In genomic region chr19:50705422-50706019, GRCh38 we compare ENCODE assay signal across 10 cellular contexts. TPM values are rescaled to one million over a fixed set of nuclear protein-coding genes. Genes with fewer than 3 reads are reported as not detected.
DNase-seq lines count a peak whose midpoint lies in the region; ATAC-seq and TF ChIP-seq lines count a peak whose summit lies in the region.
"Had no signal": no experiment of that assay in that cellular context is flagged by ENCODE, and none has a peak within 500 bp of the region (broad histone marks: within the 10 kb centered on the region; RNA-seq: fewer than 3 reads in every experiment).

No MANE protein-coding gene starts in this region.

- no peak overlapping the region for H3K4me3 Mint-ChIP-seq in activated CD4-positive, alpha-beta T cell treated with anti-CD3 and anti-CD28 coated beads, Interleukin-2, amount 10 ng/mL, durations not matched to agents 7 days and 5 days
- no peak overlapping the region for H3K4me3 Mint-ChIP-seq in osteocyte (ENCODE audit: unreplicated experiment)
- H3K4me3 Mint-ChIP-seq: central memory CD8-positive, alpha-beta T cell; stimulated activated naive CD8-positive, alpha-beta T cell treated with anti-CD3 and anti-CD28 coated beads, Interleukin-15, Interleukin-2, amounts not matched to agents 100 ng/mL and 50 ng/mL, for 24 hours had no signal

- POLR2A ChIA-PET in activated CD4-positive, alpha-beta T cell treated with anti-CD3 and anti-CD28 coated beads, Interleukin-2, amount 10 ng/mL, durations not matched to agents 7 days and 5 days (lab: Charles Lee), result no interaction called here

- no peaks in the 10 kb centered on the region for H4K20me1 ChIP-seq in KMS-11 (ENCODE audit: insufficient read depth)

- H3K79me2 ChIP-seq in KMS-11 (ENCODE audit: insufficient read depth, low read depth), result no peaks in the 10 kb centered on the region

- peaks cover 5% of the 10 kb centered on the region; the same call in 1 of the 2 replicates for H3K27me3 ChIP-seq in KMS-11 (ENCODE audit: insufficient read depth, low read depth)

- CTCF ChIA-PET in activated CD4-positive, alpha-beta T cell treated with anti-CD3 and anti-CD28 coated beads, Interleukin-2, amount 10 ng/mL, durations not matched to agents 7 days and 5 days (lab: Charles Lee), result interaction anchor here (0.5 kb wide), 1 partner anchor 24 kb away, joined by 4 read pairs; no protein-coding TSS in a partner anchor

- no peak overlapping the region for H3K4me2 ChIP-seq in KMS-11

- no peaks in the 10 kb centered on the region for H3K36me3 Mint-ChIP-seq in activated CD4-positive, alpha-beta T cell treated with anti-CD3 and anti-CD28 coated beads, Interleukin-2, amount 10 ng/mL, durations not matched to agents 7 days and 5 days (ENCODE audit: low read depth)
- H3K36me3 Mint-ChIP-seq in osteocyte (ENCODE audit: unreplicated experiment), result no peaks in the 10 kb centered on the region

- TF ChIP-seq CTCF in KMS-11 (conservative IDR thresholded peaks at IDR 0.05; ENCODE audit: low read depth, low read length), result peak; percentile 35; the same call in 1 of the 2 replicates
- peak; percentile 57 for TF ChIP-seq CTCF in osteocyte (IDR thresholded peaks at IDR 0.05)

- H2AFZ ChIP-seq in KMS-11 (ENCODE audit: low read depth), result no peak overlapping the region

- H3K4me1 Mint-ChIP-seq in activated CD4-positive, alpha-beta T cell treated with anti-CD3 and anti-CD28 coated beads, Interleukin-2, amount 10 ng/mL, durations not matched to agents 7 days and 5 days, result peaks cover 2% of the 10 kb centered on the region
- H3K4me1 Mint-ChIP-seq in osteocyte (ENCODE audit: unreplicated experiment), result no peaks in the 10 kb centered on the region
- H3K4me1 Mint-ChIP-seq: central memory CD8-positive, alpha-beta T cell had no signal

- no peak overlapping the region for H3K9ac ChIP-seq in KMS-11

- H3K27ac ChIP-seq in KMS-11, result no peak overlapping the region

- H3K27ac Mint-ChIP-seq in activated CD4-positive, alpha-beta T cell treated with anti-CD3 and anti-CD28 coated beads, Interleukin-2, amount 10 ng/mL, durations not matched to agents 7 days and 5 days, result no peak overlapping the region
- no peak overlapping the region for H3K27ac Mint-ChIP-seq in osteocyte (ENCODE audit: unreplicated experiment)
- H3K27ac Mint-ChIP-seq: stimulated activated naive CD8-positive, alpha-beta T cell treated with anti-CD3 and anti-CD28 coated beads, Interleukin-15, Interleukin-2, amounts not matched to agents 100 ng/mL and 50 ng/mL, for 24 hours had no signal

- no peak for ATAC-seq in GM21619 (IDR thresholded peaks at IDR 0.05; ENCODE audit: unreplicated experiment)

- no peak overlapping the region for H3K4me3 ChIP-seq in KMS-11 (IDR thresholded peaks at IDR 0.05; ENCODE audit: insufficient read depth, low read depth, low read length)

- no peaks in the 10 kb centered on the region for H3K9me3 Mint-ChIP-seq in activated CD4-positive, alpha-beta T cell treated with anti-CD3 and anti-CD28 coated beads, Interleukin-2, amount 10 ng/mL, durations not matched to agents 7 days and 5 days
- H3K9me3 Mint-ChIP-seq in osteocyte (ENCODE audit: unreplicated experiment), result no peaks in the 10 kb centered on the region
- H3K9me3 Mint-ChIP-seq: central memory CD8-positive, alpha-beta T cell; stimulated activated naive CD8-positive, alpha-beta T cell treated with anti-CD3 and anti-CD28 coated beads, Interleukin-15, Interleukin-2, amounts not matched to agents 100 ng/mL and 50 ng/mL, for 24 hours had no signal

- peaks cover 14% of the 10 kb centered on the region for H3K27me3 Mint-ChIP-seq in activated CD4-positive, alpha-beta T cell treated with anti-CD3 and anti-CD28 coated beads, Interleukin-2, amount 10 ng/mL, durations not matched to agents 7 days and 5 days
- peaks cover 16% of the 10 kb centered on the region for H3K27me3 Mint-ChIP-seq in osteocyte (ENCODE audit: unreplicated experiment)

- no peaks in the 10 kb centered on the region for H3K4me1 ChIP-seq in KMS-11 (ENCODE audit: low read depth, poor library complexity, severe bottlenecking)

- H3K36me3 ChIP-seq in KMS-11 (ENCODE audit: insufficient read depth), result no peaks in the 10 kb centered on the region

- DNase-seq in activated CD4-positive, alpha-beta T cell treated with anti-CD3 and anti-CD28 coated beads, Interleukin-2, amount 10 ng/mL, durations not matched to agents 7 days and 5 days, result peak; percentile 39
- no peak for DNase-seq in activated CD4-positive, alpha-beta T cell treated with anti-CD3 and anti-CD28 coated beads for 4 hours
- DNase-seq in SKM-1 (lab: John Stamatoyannopoulos, UW; ENCODE audit: unreplicated experiment) (peak; percentile 15), epidermal melanocyte (ENCODE audit: insufficient read length, low spot score) (peak; percentile 89), osteocyte (ENCODE audit: extremely low spot score, unreplicated experiment) (no peak), NCI-H1048 (lab: John Stamatoyannopoulos, UW) (no peak)

RNA-seq across cellular contexts. Expression of gene SHANK1, which starts 14.1 kb away (rescaled TPM):
- not detected for total RNA-seq in activated CD4-positive, alpha-beta T cell treated with anti-CD3 and anti-CD28 coated beads, Interleukin-2, amount 10 ng/mL, durations not matched to agents 7 days and 5 days
- 0.29 and 0.40 TPM in 2 replicates for total RNA-seq in osteocyte

RNA-seq across cellular contexts. Expression of gene CLEC11A, which starts 17.6 kb away (rescaled TPM):
- 1 to 10 TPM; 1.3 to 1.5 TPM for total RNA-seq in activated CD4-positive, alpha-beta T cell treated with anti-CD3 and anti-CD28 coated beads, Interleukin-2, amount 10 ng/mL, durations not matched to agents 7 days and 5 days
- total RNA-seq in osteocyte, result 5.0 and 6.0 TPM in 2 replicates

RNA-seq across cellular contexts. Expression of gene C19orf81, which starts 56.3 kb away (rescaled TPM):
- not detected for total RNA-seq in activated CD4-positive, alpha-beta T cell treated with anti-CD3 and anti-CD28 coated beads, Interleukin-2, amount 10 ng/mL, durations not matched to agents 7 days and 5 days
- not detected in 2 replicates for total RNA-seq in osteocyte

Comparison
In these comparisons a context has a peak if more than half of its experiments do, and no peak if none do; other contexts are left out.
1. DNase-seq: peak in activated CD4-positive, alpha-beta T cell treated with anti-CD3 and anti-CD28 coated beads, Interleukin-2, amount 10 ng/mL, durations not matched to agents 7 days and 5 days (single experiment), SKM-1 (single experiment) and epidermal melanocyte (single experiment); none in activated CD4-positive, alpha-beta T cell treated with anti-CD3 and anti-CD28 coated beads for 4 hours (0 of 2), osteocyte (single experiment) and NCI-H1048 (single experiment).